14 cellular contexts compared by ENCODE assay signal in the genomic region with DNA sequence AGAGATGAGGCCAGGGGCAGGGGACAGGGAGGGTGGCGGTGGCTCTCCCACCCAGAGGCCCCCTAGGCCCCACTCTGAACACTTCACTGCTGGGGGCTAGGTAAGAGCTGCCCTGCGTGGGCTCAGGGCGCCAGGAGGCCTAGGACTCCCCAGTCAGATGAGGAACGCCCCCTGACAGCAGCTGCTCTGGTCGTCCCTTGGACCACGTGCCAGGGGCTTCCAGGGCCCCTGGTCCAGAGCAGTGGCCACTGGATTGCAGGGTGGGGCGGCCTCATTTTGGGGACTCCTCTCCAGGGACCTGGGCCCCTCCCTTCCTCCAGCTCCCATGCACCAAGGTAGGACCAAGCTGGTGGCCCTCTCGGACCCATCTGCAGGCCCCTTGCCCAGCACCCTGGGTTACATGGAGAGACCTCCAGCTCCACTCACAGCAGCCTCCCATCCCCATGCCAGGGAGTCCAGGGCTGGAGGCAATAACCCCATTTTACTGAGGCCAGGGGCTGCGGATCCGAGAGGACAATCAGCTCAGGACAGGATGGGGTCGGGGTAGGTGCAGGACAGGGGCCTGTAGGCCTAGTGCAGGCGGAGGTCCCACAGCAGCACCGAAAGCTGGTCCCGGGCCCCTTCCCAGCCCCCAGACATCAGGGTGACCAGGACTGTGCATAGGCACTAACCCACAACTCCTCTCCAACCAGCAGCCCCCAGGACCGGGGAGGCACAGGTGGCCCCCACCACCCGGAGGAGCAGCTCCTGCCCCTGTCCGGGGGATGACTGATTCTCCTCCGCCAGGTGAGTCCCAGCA. TPM values are rescaled to one million over a fixed set of nuclear protein-coding genes. Genes with fewer than 3 reads are reported as not detected.
DNase-seq lines count a peak whose midpoint lies in the region; ATAC-seq, FAIRE-seq and TF ChIP-seq lines count a peak whose summit lies in the region.
"Had no signal": no experiment of that assay in that cellular context is flagged by ENCODE, and none has a peak within 500 bp of the region (broad histone marks: within the 10 kb centered on the region; RNA-seq: fewer than 3 reads in every experiment).

No MANE protein-coding gene starts in this region.

- no peaks in the 10 kb centered on the region for H3K79me2 ChIP-seq in GM23338 (replicated peaks; ENCODE audit: insufficient read depth)

- WGBS in lung, 2 donors: 63 to 73% methylated on average over 18 of the region's 18 CpGs
- WGBS in stomach, 5 donors: 79 to 91% (median 89%) methylated on average over 7 to 18 of the region's 18 CpGs

- no peaks in the 10 kb centered on the region for H3K9me2 ChIP-seq in GM23338 (ENCODE audit: insufficient read depth)

- H3K4me3 Mint-ChIP-seq in GM23338: no peak overlapping the region

- TF ChIP-seq POLR2A in stomach (IDR thresholded peaks at IDR 0.05) (no peak), GM18505 (IDR thresholded peaks at IDR 0.05; ENCODE audit: borderline replicate concordance, extremely low read depth, insufficient read depth, insufficient read length) (no peak)

- FAIRE-seq in HTR-8/SVneo (lab: Jason Lieb, UNC): no peak

- H3K36me3 ChIP-seq in GM23338 (ENCODE audit: insufficient read depth) (no peaks in the 10 kb centered on the region), lung (ENCODE audit: control insufficient read depth in 2 of 2, insufficient read depth in 2 of 2, low read length in 2 of 2) (peaks cover 0 to 18% of the 10 kb centered on the region in 2 donors), stomach (no peaks in the 10 kb centered on the region)

- H3K36me3 Mint-ChIP-seq in GM23338 (ENCODE audit: low read depth): no peaks in the 10 kb centered on the region

- no peak overlapping the region for H3K27ac Mint-ChIP-seq in GM23338

- no peaks in the 10 kb centered on the region for H3K27me3 Mint-ChIP-seq in GM23338 (ENCODE audit: insufficient read depth, low read depth, poor library complexity)

- H3K27me3 ChIP-seq in GM23338 (ENCODE audit: insufficient read depth) (no peaks in the 10 kb centered on the region), lung (ENCODE audit: control insufficient read depth, insufficient read depth) (no peaks in the 10 kb centered on the region), stomach (peaks cover 0 to 95% (median 54%) of the 10 kb centered on the region in 3 donors)

- intact Hi-C loops in stomach (cut with DNase I; ENCODE audit: low total_unique reads): no loop called here

- H4K20me1 ChIP-seq in GM23338 (replicated peaks; ENCODE audit: insufficient read depth): no peaks in the 10 kb centered on the region

- H3K9me3 Mint-ChIP-seq in GM23338: no peaks in the 10 kb centered on the region

- H3K4me3 ChIP-seq in GM23338 (no peak overlapping the region), lung (peak overlapping the region; percentile 76), stomach (peak overlapping the region; percentile 45 to 58 (median 48))

- ATAC-seq in GM23338 (no peak), lung (ENCODE audit: insufficient read depth, low FRiP score) (no peak), GM18505 (IDR thresholded peaks at IDR 0.05; ENCODE audit: unreplicated experiment) (no peak), HG02571 (IDR thresholded peaks at IDR 0.05; ENCODE audit: unreplicated experiment) (no peak)

- no peak for DNase-seq in GM23338 (ENCODE audit: low spot score)
- DNase-seq in lung (ENCODE audit: low spot score): no peak
- DNase-seq in stomach: no peak
- DNase-seq in HTR-8/SVneo (ENCODE audit: insufficient read length, low spot score): no peak
- DNase-seq in NCI-H748 treated with DMSO at 0.1 percent for 48 hours (lab: John Stamatoyannopoulos, UW): no peak
- DNase-seq: activated CD4-positive, alpha-beta T cell treated with anti-CD3 and anti-CD28 coated beads, Interleukin-2, amount 50 U/mL, for 1 hour; activated gamma-delta T cell treated with Interleukin-2 at 50 U/mL for 16 hours; foreskin melanocyte; NCI-H1930; NK-92 treated with Interleukin-12 subunit alpha and Interleukin-12 subunit beta, amount 100 ng/mL, for 24 hours had no signal

- no peaks in the 10 kb centered on the region; the same call in 1 of the 2 replicates for H3K4me1 ChIP-seq in GM23338 (ENCODE audit: insufficient read depth)
- no peaks in the 10 kb centered on the region for H3K4me1 ChIP-seq in lung (ENCODE audit: control insufficient read depth in 2 of 2, insufficient read depth in 2 of 2, low read length in 2 of 2)
- peaks cover 11 to 31% (median 19%) of the 10 kb centered on the region in 4 donors for H3K4me1 ChIP-seq in stomach

- no peaks in the 10 kb centered on the region for H3F3A ChIP-seq in GM23338 (replicated peaks; ENCODE audit: low read depth)

- TF ChIP-seq CTCF in GM23338 (conservative IDR thresholded peaks at IDR 0.05; ENCODE audit: low read depth in 2 of 2) (no peak), lung (IDR thresholded peaks at IDR 0.05; ENCODE audit: control extremely low read depth, extremely low read depth) (no peak), stomach (IDR thresholded peaks at IDR 0.05) (no peak)

- no peak overlapping the region for H3K4me2 ChIP-seq in GM23338
- H3K4me2 ChIP-seq: KMS-11 had no signal

- H2AFZ ChIP-seq in GM23338: peak overlapping the region; percentile 63; the same call in 1 of the 2 replicates

- peaks cover 0 to 3% of the 10 kb centered on the region in 2 donors for H3K9me3 ChIP-seq in lung (ENCODE audit: control insufficient read depth in 2 of 2, insufficient read depth in 1 of 2, low read length in 1 of 2)
- no peaks in the 10 kb centered on the region for H3K9me3 ChIP-seq in stomach

- no peaks in the 10 kb centered on the region for H3K4me1 Mint-ChIP-seq in GM23338

- H3K27ac ChIP-seq in GM23338 (ENCODE audit: low read depth) (no peak overlapping the region), cingulate gyrus (ENCODE audit: low read depth, low read length) (peak overlapping the region; percentile 60), lung (ENCODE audit: low read depth in 1 of 2, low read length in 1 of 2) (peak overlapping the region; percentile 77 to 95), stomach (peak overlapping the region; percentile 21 to 70 (median 62))
- H3K27ac ChIP-seq: KMS-11 had no signal

- no peak for TF ChIP-seq EP300 in stomach (IDR thresholded peaks at IDR 0.05)

TF ChIP-seq in GM23338, 12 proteins besides CTCF, POLR2A, EP300 and RAD21 (continues in another document):
- no peak for TF ChIP-seq CREB1 (CRISPR knock-in tag; IDR thresholded peaks at IDR 0.05; ENCODE audit: low read depth)
- no peak for TF ChIP-seq POLR2AphosphoS5 (IDR thresholded peaks at IDR 0.05; ENCODE audit: low read depth)
- TF ChIP-seq ETS1 (IDR thresholded peaks at IDR 0.05): no peak
- no peak for TF ChIP-seq ZNF331 (CRISPR knock-in tag; IDR thresholded peaks at IDR 0.05; ENCODE audit: low read depth)

RNA-seq across cellular contexts. Expression of gene EGFL7, which starts 1.5 kb away (rescaled TPM):
- total RNA-seq in GM23338 (2014; rRNA removed; shearing (Covaris generic)): 56.1 and 60.8 TPM in 2 replicates
- polyA plus RNA-seq in GM23338 (2016; fragmentation: Nextera tagmentation; extraction: Ambion mirVana): 38.2 and 44.4 TPM in 2 replicates
- 100 to 1,000 TPM; 128 to 177 TPM for total RNA-seq in lung
- polyA plus RNA-seq in lung: 100 to 1,000 TPM; 275 to 379 TPM
- 1,000 to 10,000 TPM in 1 of 5 donors, 10 to 100 TPM in 4; 20.9 to 1,085 (median 42.0) TPM for total RNA-seq in stomach
- 100 to 1,000 TPM in 1 of 3 donors, 10 to 100 TPM in 2; 44.8 to 113 (median 79.2) TPM for polyA plus RNA-seq in stomach

RNA-seq across cellular contexts. Expression of gene AGPAT2, which starts 23.1 kb away (rescaled TPM):
- total RNA-seq in GM23338 (2014; rRNA removed; shearing (Covaris generic)): 33.3 and 44.7 TPM in 2 replicates
- polyA plus RNA-seq in GM23338 (2016; fragmentation: Nextera tagmentation; extraction: Ambion mirVana) (31.8 and 34.4 TPM in 2 replicates), lung (100 to 1,000 TPM; 169 to 277 TPM), stomach (10 to 100 TPM; 32.7 to 88.7 (median 75.1) TPM)
- total RNA-seq in lung (100 to 1,000 TPM in 1 of 2 donors, 10 to 100 TPM in 1; 81.7 to 184 TPM), stomach (100 to 1,000 TPM in 2 of 5 donors, 10 to 100 TPM in 3; 49.6 to 135 (median 68.8) TPM)

RNA-seq across cellular contexts. Expression of gene DIPK1B, which starts 48.2 kb away (rescaled TPM):
- 47.2 and 60.0 TPM in 2 replicates for total RNA-seq in GM23338 (2014; rRNA removed; shearing (Covaris generic))
- polyA plus RNA-seq in GM23338 (2016; fragmentation: Nextera tagmentation; extraction: Ambion mirVana) (18.7 and 24.2 TPM in 2 replicates), lung (10 to 100 TPM; 12.5 to 13.3 TPM), stomach (1 to 10 TPM; 1.6 to 4.7 (median 4.0) TPM)
- total RNA-seq in lung (10 to 100 TPM; 14.5 to 26.7 TPM), stomach (10 to 100 TPM in 1 of 5 donors, 1 to 10 TPM in 2, under 1 TPM in 1, not detected in 1; 0.45 to 10.4 (median 5.8) TPM)
